2 cellular contexts compared by ENCODE assay signal in genomic region chr7:90320801-90321494, GRCh38.
A peak's percentile ranks its signal among the peaks of the same experiment; 100 is the strongest.
TF ChIP-seq lines count a peak whose summit lies in the region.

FAM237B (minus strand) TSS chr7:90321304; CDS start chr7:90319748, 1,556 bp downstream.

TF ChIP-seq in HEK293T, 16 proteins besides CTCF, POLR2A, EP300 and RAD21:
- TF ChIP-seq SUZ12 (IDR thresholded peaks at IDR 0.05) (no peak), FOXM1 (IDR thresholded peaks at IDR 0.05; ENCODE audit: borderline replicate concordance) (no peak), ARNT (IDR thresholded peaks at IDR 0.05) (no peak), L3MBTL2 (conservative IDR thresholded peaks at IDR 0.05) (peak; percentile 45)

TF ChIP-seq in H1, 55 proteins besides CTCF, POLR2A, EP300 and RAD21:
- TF ChIP-seq POLR2AphosphoS5 (IDR thresholded peaks at IDR 0.05; ENCODE audit: low read depth, low read length) (no peak), E2F6 (IDR thresholded peaks at IDR 0.05) (no peak; the same call in none of the 2 replicates), ASH2L (IDR thresholded peaks at IDR 0.05; ENCODE audit: low read length) (no peak), POU5F1 (IDR thresholded peaks at IDR 0.05; ENCODE audit: low read depth, low read length) (no peak), HDAC2 (IDR thresholded peaks at IDR 0.05; ENCODE audit: borderline replicate concordance in 1 of 2, low read depth in 2 of 2, low read length in 2 of 2) (peak in 1 of 2 experiments; percentile 45; a peak in 1 of 4 replicates), SAP30 (IDR thresholded peaks at IDR 0.05; ENCODE audit: insufficient read depth, insufficient replicate concordance, low read length) (no peak), ZNF274 (IDR thresholded peaks at IDR 0.05; ENCODE audit: borderline replicate concordance, extremely low read depth, low read length) (no peak), CEBPB (IDR thresholded peaks at IDR 0.05; ENCODE audit: low read depth, low read length) (no peak), CBX5 (IDR thresholded peaks at IDR 0.05; ENCODE audit: low read depth, low read length) (no peak), KDM4A (IDR thresholded peaks at IDR 0.05; ENCODE audit: low read depth, low read length, severe bottlenecking) (peak; percentile 95), EZH2 (IDR thresholded peaks at IDR 0.05; ENCODE audit: low read depth, low read length, severe bottlenecking) (peak; percentile 75), BCL11A (IDR thresholded peaks at IDR 0.05; ENCODE audit: low read depth in 2 of 2, low read length in 2 of 2) (no peak), NANOG (IDR thresholded peaks at IDR 0.05; ENCODE audit: insufficient read depth, low read depth, low read length, poor library complexity, severe bottlenecking) (no peak), RXRA (IDR thresholded peaks at IDR 0.05; ENCODE audit: insufficient read depth, low read depth, low read length) (no peak), RBBP5 (IDR thresholded peaks at IDR 0.05; ENCODE audit: borderline replicate concordance, low read depth, low read length) (no peak; the same call in 1 of the 2 replicates), SRF (IDR thresholded peaks at IDR 0.05; ENCODE audit: low read depth, low read length) (no peak), PHF8 (conservative IDR thresholded peaks at IDR 0.05; ENCODE audit: low read depth, low read length) (no peak), SUZ12 (IDR thresholded peaks at IDR 0.05; ENCODE audit: low read length) (peak; percentile 78), HDAC6 (IDR thresholded peaks at IDR 0.05; ENCODE audit: low read depth, low read length) (no peak), FOSL1 (IDR thresholded peaks at IDR 0.05; ENCODE audit: insufficient read depth, low read depth, low read length) (no peak)
